ENCODE assay signal across 8 cellular contexts in the genomic region with DNA sequence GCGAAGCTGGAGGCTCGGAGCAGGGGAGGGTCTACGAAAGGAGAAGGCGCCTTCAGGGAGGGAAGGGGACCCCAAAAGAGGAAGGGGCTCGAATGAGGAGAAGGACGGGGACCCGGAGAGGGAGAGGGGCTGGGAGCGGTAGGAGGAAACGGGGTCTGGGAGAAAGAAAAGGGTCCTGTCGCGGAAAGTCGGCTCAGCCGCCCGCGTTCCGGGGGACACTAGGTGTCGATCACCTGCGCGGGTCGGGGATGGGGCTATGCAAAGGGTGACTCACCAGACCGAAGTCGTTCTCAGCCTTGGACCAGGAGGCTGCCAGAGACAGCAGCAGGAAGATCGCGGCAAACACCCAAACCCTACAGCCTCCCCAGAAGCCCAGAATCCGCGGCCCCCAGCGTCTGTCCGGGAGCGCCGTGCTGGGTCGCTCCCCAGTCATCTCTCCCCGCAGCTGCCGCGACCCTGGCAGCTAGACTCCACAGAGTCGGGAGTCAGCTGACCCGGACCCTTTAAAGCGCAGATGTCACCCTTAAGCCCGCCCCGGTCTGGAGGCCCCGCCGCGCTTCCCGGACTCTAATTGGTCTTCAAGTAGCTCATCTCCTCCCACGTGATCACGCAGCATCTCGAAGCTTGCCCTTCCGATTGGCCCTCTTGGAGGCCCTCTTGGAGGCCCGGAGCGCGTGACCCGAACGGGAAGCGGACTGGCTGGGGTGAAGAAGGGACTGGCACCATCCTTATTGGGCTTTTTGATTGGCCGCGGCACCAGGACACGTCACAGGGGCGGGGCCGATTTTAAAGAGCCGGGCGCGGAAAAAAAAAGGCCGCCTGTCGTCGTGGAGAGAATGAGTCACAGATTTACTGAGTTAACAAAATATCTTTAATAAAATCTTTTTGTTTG. TPM values are rescaled to one million over a fixed set of nuclear protein-coding genes. Genes with fewer than 3 reads are reported as not detected.
A peak's percentile ranks its signal among the peaks of the same experiment; 100 is the strongest.
DNase-seq lines count a peak whose midpoint lies in the region; ATAC-seq lines count a peak whose summit lies in the region.

TSS of gene NEU1 (minus strand) at position 478 of the 892 bp plus-strand sequence. CDS start at position 433, 45 bp downstream.

- peak within 1 kb of the TSS; percentile 85 to 98 (median 95) for H3K4me3 Mint-ChIP-seq in IgD-negative memory B cell

- peaks cover 13 to 17% (median 14%) of the 10 kb centered on the region in 3 donors for H3K4me1 Mint-ChIP-seq in IgD-negative memory B cell

- peaks cover 5% of the 10 kb centered on the region for H3K36me3 Mint-ChIP-seq in IgD-negative memory B cell

- peak; percentile 99 for DNase-seq in DMS 273 treated with DMSO at 0.1 percent for 48 hours (lab: John Stamatoyannopoulos, UW)
- DNase-seq in OCI-M2 (lab: John Stamatoyannopoulos, UW; ENCODE audit: unreplicated experiment): peak; percentile 96
- DNase-seq in activated T-cell treated with anti-CD3 and anti-CD28 coated beads for 4 hours: peak; percentile 98
- DNase-seq in epidermal melanocyte (ENCODE audit: insufficient read length, low spot score): peak; percentile 100
- DNase-seq in middle frontal gyrus (ENCODE audit: extremely low spot score, low spot score): peak; percentile 100
- DNase-seq in stimulated activated CD8-positive, alpha-beta memory T cell treated with anti-CD3 and anti-CD28 coated beads, Interleukin-2, amount 100 ng/mL, for 48 hours (ENCODE audit: low read depth in 2 of 2): peak; percentile 97

- no peaks in the 10 kb centered on the region for H3K9me3 Mint-ChIP-seq in IgD-negative memory B cell

- H3K27ac Mint-ChIP-seq in IgD-negative memory B cell: peak within 1 kb of the TSS; percentile 85 to 97 (median 96)

- peak; percentile 91 for ATAC-seq in GM21529 (IDR thresholded peaks at IDR 0.05; ENCODE audit: unreplicated experiment)

- no peaks in the 10 kb centered on the region for H3K27me3 Mint-ChIP-seq in IgD-negative memory B cell

RNA-seq across cellular contexts. Expression of gene NEU1, which starts in this region (rescaled TPM):
- 25.0 TPM for polyA plus RNA-seq in IgD-negative memory B cell

Comparison
In these comparisons a context has a peak if more than half of its experiments do, and no peak if none do; other contexts are left out.
1. Peak in every context shown above with its lines: DNase-seq and ATAC-seq.